Comparison of ENCODE assay signal across 10 cellular contexts in the genomic region with DNA sequence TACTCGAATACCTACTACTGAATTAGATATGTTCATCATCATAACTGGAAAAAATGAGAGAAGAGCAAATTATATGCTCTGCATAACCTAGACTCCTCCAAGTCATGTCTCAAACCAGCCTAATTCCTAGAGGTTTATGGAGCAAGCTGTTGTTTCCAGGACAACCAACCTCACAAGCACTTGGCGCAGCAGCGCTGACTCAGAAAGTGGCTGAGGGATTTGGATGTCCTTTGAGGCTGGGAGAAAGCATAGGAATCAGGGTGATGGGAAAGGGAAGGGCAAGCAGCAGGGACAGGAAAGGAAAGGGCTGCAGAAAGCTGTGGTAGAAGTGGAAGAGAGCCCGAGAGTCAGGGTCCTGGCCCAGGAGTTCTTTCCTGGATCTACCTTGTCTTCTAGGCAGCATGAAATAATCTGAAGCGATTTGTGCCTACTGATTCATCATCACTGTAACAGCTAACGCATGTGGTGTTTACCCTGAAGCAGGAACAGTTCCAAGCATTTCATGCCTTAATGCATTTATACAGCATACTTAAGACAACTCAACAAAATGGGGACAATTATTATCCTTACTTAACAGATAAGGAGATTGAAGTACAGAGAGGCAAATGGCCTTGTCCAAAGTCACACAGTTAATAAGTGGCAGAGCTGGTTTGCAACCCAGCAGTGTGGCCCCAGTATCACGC. TPM values are rescaled to one million over a fixed set of nuclear protein-coding genes. Genes with fewer than 3 reads are reported as not detected.
DNase-seq lines count a peak whose midpoint lies in the region; ATAC-seq and TF ChIP-seq lines count a peak whose summit lies in the region.
"Had no signal": no experiment of that assay in that cellular context is flagged by ENCODE, and none has a peak within 500 bp of the region (broad histone marks: within the 10 kb centered on the region; RNA-seq: fewer than 3 reads in every experiment).

No MANE protein-coding gene starts in this region.

- peak overlapping the region; percentile 82 for H3K27ac Mint-ChIP-seq in CD8-positive, alpha-beta T cell
- H3K27ac Mint-ChIP-seq in nephron progenitor cell = peak overlapping the region; percentile 31
- H3K27ac Mint-ChIP-seq in activated T-helper 2 cell treated with anti-CD3 and anti-CD28 coated beads, Interferon-gamma antibody, Interleukin-2, Interleukin-4, amounts not matched to agents 10 μg/mL and 5 μg/mL and 100 μg/mL, durations not matched to agents 14 hours and 24 hours and 36 hours = no peak overlapping the region
- H3K27ac Mint-ChIP-seq: activated naive CD8-positive, alpha-beta T cell had no signal

- H3K9me3 ChIP-seq in CD8-positive, alpha-beta T cell (ENCODE audit: low read length) = no peaks in the 10 kb centered on the region
- H3K9me3 ChIP-seq in body of pancreas = no peaks in the 10 kb centered on the region

- TF ChIP-seq CTCF in CD8-positive, alpha-beta T cell (IDR thresholded peaks at IDR 0.05) = no peak
- TF ChIP-seq CTCF in dorsolateral prefrontal cortex (IDR thresholded peaks at IDR 0.05 in 54 of 56, conservative IDR thresholded peaks at IDR 0.05 in 2 of 56; ENCODE audit: low read depth in 1 of 56, partially characterized antibody in 56 of 56) (no peak), nephron progenitor cell (IDR thresholded peaks at IDR 0.05) (no peak), body of pancreas (IDR thresholded peaks at IDR 0.05) (no peak)

- TF ChIP-seq POLR2A in body of pancreas (IDR thresholded peaks at IDR 0.05) = no peak

- no peak for ATAC-seq in CD8-positive, alpha-beta T cell
- ATAC-seq in body of pancreas = no peak
- ATAC-seq in GM19397 (IDR thresholded peaks at IDR 0.05; ENCODE audit: unreplicated experiment) = no peak

- no peak overlapping the region for H3K27ac ChIP-seq in CD8-positive, alpha-beta T cell (ENCODE audit: low read depth, low read length)
- peak overlapping the region in 55 of 59 donors; percentile 3 to 89 (median 70) for H3K27ac ChIP-seq in dorsolateral prefrontal cortex
- H3K27ac ChIP-seq in body of pancreas = no peak overlapping the region

- POLR2A ChIA-PET in CD8-positive, alpha-beta T cell (lab: Charles Lee) = no interaction called here

- H3K36me3 ChIP-seq in CD8-positive, alpha-beta T cell (ENCODE audit: insufficient read depth, low read length) = no peaks in the 10 kb centered on the region
- H3K36me3 ChIP-seq in body of pancreas (replicated peaks in 1 of 2; ENCODE audit: insufficient read depth in 1 of 2, low read depth in 2 of 2) = no peaks in the 10 kb centered on the region

- H3K27me3 ChIP-seq in CD8-positive, alpha-beta T cell (ENCODE audit: insufficient read depth, low read length) = no peaks in the 10 kb centered on the region
- H3K27me3 ChIP-seq in dorsolateral prefrontal cortex (no peaks in the 10 kb centered on the region), body of pancreas (no peaks in the 10 kb centered on the region)

- H3K4me3 Mint-ChIP-seq in CD8-positive, alpha-beta T cell = peak overlapping the region; percentile 58
- H3K4me3 Mint-ChIP-seq in nephron progenitor cell = no peak overlapping the region
- H3K4me3 Mint-ChIP-seq in activated T-helper 2 cell treated with anti-CD3 and anti-CD28 coated beads, Interferon-gamma antibody, Interleukin-2, Interleukin-4, amounts not matched to agents 10 μg/mL and 5 μg/mL and 100 μg/mL, durations not matched to agents 14 hours and 24 hours and 36 hours (ENCODE audit: low read depth) = no peak overlapping the region
- H3K4me3 Mint-ChIP-seq: activated naive CD8-positive, alpha-beta T cell had no signal

- H3K27me3 Mint-ChIP-seq in CD8-positive, alpha-beta T cell (ENCODE audit: low read depth) = no peaks in the 10 kb centered on the region
- H3K27me3 Mint-ChIP-seq in nephron progenitor cell (ENCODE audit: low read depth, poor library complexity) = no peaks in the 10 kb centered on the region
- H3K27me3 Mint-ChIP-seq in activated T-helper 2 cell treated with anti-CD3 and anti-CD28 coated beads, Interferon-gamma antibody, Interleukin-2, Interleukin-4, amounts not matched to agents 10 μg/mL and 5 μg/mL and 100 μg/mL, durations not matched to agents 14 hours and 24 hours and 36 hours (ENCODE audit: low read depth) = peaks cover 35% of the 10 kb centered on the region
- H3K27me3 Mint-ChIP-seq: activated naive CD8-positive, alpha-beta T cell had no signal

- H3K36me3 Mint-ChIP-seq in CD8-positive, alpha-beta T cell = peaks cover 6% of the 10 kb centered on the region
- no peaks in the 10 kb centered on the region for H3K36me3 Mint-ChIP-seq in nephron progenitor cell (ENCODE audit: low read depth)
- H3K36me3 Mint-ChIP-seq in activated T-helper 2 cell treated with anti-CD3 and anti-CD28 coated beads, Interferon-gamma antibody, Interleukin-2, Interleukin-4, amounts not matched to agents 10 μg/mL and 5 μg/mL and 100 μg/mL, durations not matched to agents 14 hours and 24 hours and 36 hours (ENCODE audit: low read depth) = peaks cover 4% of the 10 kb centered on the region

- H3K4me1 ChIP-seq in CD8-positive, alpha-beta T cell (ENCODE audit: insufficient read depth, low read length) = peaks cover 4% of the 10 kb centered on the region
- H3K4me1 ChIP-seq in body of pancreas = no peaks in the 10 kb centered on the region

- CTCF ChIA-PET in CD8-positive, alpha-beta T cell (lab: Charles Lee) = interaction anchor here (1.4 kb wide), 1 partner anchor 72 kb away, joined by 3 read pairs; no protein-coding TSS in a partner anchor

- 75% methylated on average over 7 of the region's 7 CpGs for WGBS in body of pancreas, 2 donors

- peaks cover 29% of the 10 kb centered on the region for H3K4me1 Mint-ChIP-seq in CD8-positive, alpha-beta T cell (ENCODE audit: low read depth)
- peaks cover 13% of the 10 kb centered on the region for H3K4me1 Mint-ChIP-seq in nephron progenitor cell
- peaks cover 18% of the 10 kb centered on the region for H3K4me1 Mint-ChIP-seq in activated T-helper 2 cell treated with anti-CD3 and anti-CD28 coated beads, Interferon-gamma antibody, Interleukin-2, Interleukin-4, amounts not matched to agents 10 μg/mL and 5 μg/mL and 100 μg/mL, durations not matched to agents 14 hours and 24 hours and 36 hours (ENCODE audit: low read depth)

- intact Hi-C loops in CD8-positive, alpha-beta T cell (cut with DNase I, micrococcal nuclease) = loop anchor here (10.0 kb wide), 2 partner anchors 366 to 556 kb away; a partner anchor contains a TSS
- intact Hi-C loops in dorsolateral prefrontal cortex (cut with DNase I) (no loop called here), body of pancreas (cut with DNase I) (no loop called here)
- intact Hi-C loops in activated T-helper 2 cell treated with anti-CD3 and anti-CD28 coated beads, Interferon-gamma antibody, Interleukin-2, Interleukin-4, amounts not matched to agents 10 μg/mL and 5 μg/mL and 100 μg/mL, durations not matched to agents 14 hours and 24 hours and 36 hours (cut with micrococcal nuclease) = no loop called here

- H3K9me3 Mint-ChIP-seq in CD8-positive, alpha-beta T cell = no peaks in the 10 kb centered on the region
- H3K9me3 Mint-ChIP-seq in nephron progenitor cell = no peaks in the 10 kb centered on the region
- H3K9me3 Mint-ChIP-seq in activated T-helper 2 cell treated with anti-CD3 and anti-CD28 coated beads, Interferon-gamma antibody, Interleukin-2, Interleukin-4, amounts not matched to agents 10 μg/mL and 5 μg/mL and 100 μg/mL, durations not matched to agents 14 hours and 24 hours and 36 hours = peaks cover 3% of the 10 kb centered on the region

- DNase-seq in CD8-positive, alpha-beta T cell = no peak
- DNase-seq in LHCN-M2 (ENCODE audit: low read depth) (peak; percentile 75), dorsolateral prefrontal cortex (peak in 8 of 10 donors; percentile 38 to 81 (median 64)), nephron progenitor cell (peak; percentile 16), OCI-M2 (lab: John Stamatoyannopoulos, UW; ENCODE audit: unreplicated experiment) (no peak), body of pancreas (no peak)
- no peak for DNase-seq in activated T-helper 2 cell treated with anti-CD3 and anti-CD28 coated beads, Interferon-gamma antibody, Interleukin-2, Interleukin-4, amounts not matched to agents 10 μg/mL and 5 μg/mL and 100 μg/mL, durations not matched to agents 14 hours and 24 hours and 36 hours (ENCODE audit: low spot score)
- DNase-seq: NCI-H345 had no signal

- H3K4me3 ChIP-seq in CD8-positive, alpha-beta T cell (ENCODE audit: low read depth, low read length) = no peak overlapping the region
- H3K4me3 ChIP-seq in dorsolateral prefrontal cortex (peak overlapping the region in 11 of 59 donors; percentile 0 to 38 (median 12)), body of pancreas (no peak overlapping the region)

RNA-seq across cellular contexts. Expression of a gene that starts 3.7 kb away (rescaled TPM):
- total RNA-seq in CD8-positive, alpha-beta T cell = 10 to 100 TPM; 10.3 to 11.6 TPM
- not detected in 2 replicates for total RNA-seq in LHCN-M2 (2014; rRNA removed)
- polyA plus RNA-seq in LHCN-M2 (2012) = not detected
- 10 to 100 TPM in 3 of 120 experiments, 1 to 10 TPM in 116, under 1 TPM in 1; 0.60 to 11.5 (median 3.4) TPM for total RNA-seq in dorsolateral prefrontal cortex
- total RNA-seq in body of pancreas = 1 to 10 TPM; 1.8 to 3.0 TPM
- 0.18 and 0.48 TPM in 2 replicates for total RNA-seq in activated T-helper 2 cell treated with anti-CD3 and anti-CD28 coated beads, Interferon-gamma antibody, Interleukin-2, Interleukin-4, amounts not matched to agents 10 μg/mL and 5 μg/mL and 100 μg/mL, durations not matched to agents 14 hours and 24 hours and 36 hours

RNA-seq across cellular contexts. Expression of a gene that starts 49.0 kb away (rescaled TPM):
- not detected for total RNA-seq in CD8-positive, alpha-beta T cell
- total RNA-seq in LHCN-M2 (2014; rRNA removed) = 31.6 and 36.4 TPM in 2 replicates
- polyA plus RNA-seq in LHCN-M2 (2012) = 27.7 TPM
- total RNA-seq in dorsolateral prefrontal cortex = 100 to 1,000 TPM in 55 of 120 experiments, 10 to 100 TPM in 65; 48.6 to 133 (median 99.0) TPM
- total RNA-seq in body of pancreas = 1 to 10 TPM; 2.6 to 5.7 TPM
- not detected in 2 replicates for total RNA-seq in activated T-helper 2 cell treated with anti-CD3 and anti-CD28 coated beads, Interferon-gamma antibody, Interleukin-2, Interleukin-4, amounts not matched to agents 10 μg/mL and 5 μg/mL and 100 μg/mL, durations not matched to agents 14 hours and 24 hours and 36 hours

Comparison
In these comparisons a context has a peak if more than half of its experiments do, and no peak if none do; other contexts are left out.
1. DNase-seq: peak in LHCN-M2 (single experiment), dorsolateral prefrontal cortex (8 of 10) and nephron progenitor cell (single experiment); none in CD8-positive, alpha-beta T cell (0 of 7), OCI-M2 (single experiment), body of pancreas (0 of 4) and activated T-helper 2 cell treated with anti-CD3 and anti-CD28 coated beads, Interferon-gamma antibody, Interleukin-2, Interleukin-4, amounts not matched to agents 10 μg/mL and 5 μg/mL and 100 μg/mL, durations not matched to agents 14 hours and 24 hours and 36 hours (single experiment).
2. H3K27ac ChIP-seq: peak in dorsolateral prefrontal cortex (55 of 59); none in CD8-positive, alpha-beta T cell (single experiment) and body of pancreas (0 of 4).
3. intact Hi-C loops: an anchor here in CD8-positive, alpha-beta T cell (10.0 kb wide); none called in dorsolateral prefrontal cortex, body of pancreas and activated T-helper 2 cell treated with anti-CD3 and anti-CD28 coated beads, Interferon-gamma antibody, Interleukin-2, Interleukin-4, amounts not matched to agents 10 μg/mL and 5 μg/mL and 100 μg/mL, durations not matched to agents 14 hours and 24 hours and 36 hours.